Comparison of ENCODE assay signal across 2 cellular contexts in the genomic region with DNA sequence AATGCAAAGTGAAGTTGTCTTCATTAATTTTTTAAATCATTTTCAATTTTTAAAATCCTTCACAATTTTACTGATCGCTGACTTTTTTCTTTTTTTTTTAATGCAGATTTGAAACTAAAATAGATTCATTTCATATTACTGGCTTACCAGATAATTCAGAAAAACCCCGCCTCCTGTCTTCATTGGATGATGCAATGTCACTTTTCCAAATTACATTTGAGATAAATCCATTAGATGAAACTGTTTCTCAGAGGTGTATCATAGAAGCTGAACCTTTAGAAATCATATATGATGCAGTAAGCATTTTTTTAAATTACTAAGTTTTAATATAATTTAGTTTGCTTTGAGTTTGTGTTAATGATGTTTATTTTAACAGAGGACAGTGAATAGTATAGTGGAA.
TF ChIP-seq lines count a peak whose summit lies in the region.

No MANE protein-coding gene starts in this region.

TF ChIP-seq in IMR-90, 13 proteins besides CTCF, POLR2A, EP300 and RAD21:
- TF ChIP-seq BHLHE40 (IDR thresholded peaks at IDR 0.05; ENCODE audit: low read depth, low read length), result no peak
- no peak for TF ChIP-seq MXI1 (IDR thresholded peaks at IDR 0.05; ENCODE audit: borderline replicate concordance, low read depth, low read length)
- TF ChIP-seq CEBPB (IDR thresholded peaks at IDR 0.05; ENCODE audit: low read depth, low read length), result peak; percentile 40; the same call in 1 of the 2 replicates
- TF ChIP-seq MAFK (IDR thresholded peaks at IDR 0.05; ENCODE audit: low read depth, low read length), result 0 out of 2 replicates have a peak, but pooled peaks have one; percentile 14

TF ChIP-seq in H1, 55 proteins besides CTCF, POLR2A, EP300 and RAD21:
- TF ChIP-seq KDM1A (IDR thresholded peaks at IDR 0.05; ENCODE audit: borderline replicate concordance, low read length), result no peak
- no peak for TF ChIP-seq SIN3A (conservative IDR thresholded peaks at IDR 0.05 in 1 of 2, IDR thresholded peaks at IDR 0.05 in 1 of 2; ENCODE audit: low read depth in 1 of 2, low read length in 2 of 2)
- TF ChIP-seq CEBPB (IDR thresholded peaks at IDR 0.05; ENCODE audit: low read depth, low read length), result peak; percentile 58; the same call in 1 of the 2 replicates
- no peak for TF ChIP-seq TAF1 (IDR thresholded peaks at IDR 0.05; ENCODE audit: low read depth, low read length)
TF ChIP-seq in H1: peak in this region for 1.
